In genomic region chr5:137310051-137310730, GRCh38 we compare ENCODE assay signal across 9 cellular contexts.
DNase-seq lines count a peak whose midpoint lies in the region; TF ChIP-seq lines count a peak whose summit lies in the region.
"Had no signal": no experiment of that assay in that cellular context is flagged by ENCODE, and none has a peak within 500 bp of the region (broad histone marks: within the 10 kb centered on the region; RNA-seq: fewer than 3 reads in every experiment).

No MANE protein-coding gene starts in this region.

- H3K79me1 ChIP-seq in trophoblast cell (ENCODE audit: low read length): no peaks in the 10 kb centered on the region

- intact Hi-C loops in dorsolateral prefrontal cortex (cut with DNase I): no loop called here

- H4K8ac ChIP-seq in trophoblast cell (ENCODE audit: low read depth, low read length): no peak overlapping the region

- no peak overlapping the region for H3K9ac ChIP-seq in trophoblast cell (ENCODE audit: low read length)

- H3K27ac ChIP-seq in epithelial cell of prostate: peak overlapping the region; percentile 53
- no peak overlapping the region for H3K27ac ChIP-seq in trophoblast cell (ENCODE audit: low read depth, low read length)
- H3K27ac ChIP-seq in dorsolateral prefrontal cortex: peak overlapping the region in 8 of 59 donors; percentile 1 to 73 (median 32)

- DNase-seq in EL (peak; percentile 97), NCI-H82 treated with DMSO at 0.1 percent for 48 hours (lab: John Stamatoyannopoulos, UW; ENCODE audit: unreplicated experiment) (peak; percentile 7), epithelial cell of prostate (ENCODE audit: low read depth, low spot score) (peak; percentile 61), trophoblast cell (peak; percentile 68 to 92), dorsolateral prefrontal cortex (no peak), HuH-7 (ENCODE audit: low spot score) (no peak), putamen (ENCODE audit: low spot score) (no peak), middle frontal gyrus (ENCODE audit: extremely low spot score, low spot score) (no peak)
- DNase-seq: midbrain had no signal

- no peak overlapping the region for H3K18ac ChIP-seq in trophoblast cell (ENCODE audit: low read length)

- H3K9me3 ChIP-seq in trophoblast cell (ENCODE audit: insufficient read depth, low read depth, low read length): no peaks in the 10 kb centered on the region

- H2AK5ac ChIP-seq in trophoblast cell (ENCODE audit: low read length): no peak overlapping the region

- TF ChIP-seq CTCF in dorsolateral prefrontal cortex (IDR thresholded peaks at IDR 0.05 in 54 of 56, conservative IDR thresholded peaks at IDR 0.05 in 2 of 56; ENCODE audit: low read depth in 1 of 56, partially characterized antibody in 56 of 56): no peak

- no peak overlapping the region for H2BK120ac ChIP-seq in trophoblast cell (ENCODE audit: insufficient read depth, low read length, poor library complexity)

- H3K79me2 ChIP-seq in trophoblast cell (ENCODE audit: control insufficient read depth, insufficient read depth, low read length, poor library complexity): no peaks in the 10 kb centered on the region

- no peak overlapping the region for H2BK5ac ChIP-seq in trophoblast cell (ENCODE audit: low read depth, low read length, poor library complexity)

- no peak overlapping the region for H4K91ac ChIP-seq in trophoblast cell (ENCODE audit: low read depth, low read length)

- no peak overlapping the region for H3K23ac ChIP-seq in trophoblast cell (ENCODE audit: low read length)

- no peak overlapping the region for H4K12ac ChIP-seq in trophoblast cell (ENCODE audit: low read depth, low read length)

- no peaks in the 10 kb centered on the region for H3K36me3 ChIP-seq in trophoblast cell (ENCODE audit: control insufficient read depth in 1 of 2, insufficient read depth in 2 of 2, low read length in 2 of 2)

- no peak overlapping the region for H3K4me3 ChIP-seq in trophoblast cell (ENCODE audit: low read depth, low read length)
- H3K4me3 ChIP-seq in dorsolateral prefrontal cortex: no peak overlapping the region

- H3K27me3 ChIP-seq in trophoblast cell (ENCODE audit: insufficient read depth, low read length) (no peaks in the 10 kb centered on the region), dorsolateral prefrontal cortex (no peaks in the 10 kb centered on the region)

- H3K14ac ChIP-seq in trophoblast cell (ENCODE audit: low read length): no peak overlapping the region

- no peak overlapping the region for H3K4ac ChIP-seq in trophoblast cell (ENCODE audit: low read depth, low read length)

- no peak overlapping the region for H3K4me2 ChIP-seq in trophoblast cell (ENCODE audit: low read length)

- H2AFZ ChIP-seq in trophoblast cell (ENCODE audit: insufficient read depth, low read length, poor library complexity): no peak overlapping the region

- H3K4me1 ChIP-seq in trophoblast cell (ENCODE audit: control insufficient read depth in 1 of 2, insufficient read depth in 2 of 2, low read length in 2 of 2): peaks cover 2% of the 10 kb centered on the region in 2 experiments

- no peak overlapping the region for H2BK12ac ChIP-seq in trophoblast cell (ENCODE audit: low read length)

- WGBS in trophoblast cell (ENCODE audit: extremely low coverage, insufficient coverage, insufficient read length): no CpG with 5 or more reads among the region's 5 CpGs

Comparison
In these comparisons a context has a peak if more than half of its experiments do, and no peak if none do; other contexts are left out.
1. DNase-seq: peak in EL (single experiment), NCI-H82 treated with DMSO at 0.1 percent for 48 hours (single experiment), epithelial cell of prostate (single experiment) and trophoblast cell (2 of 2); none in dorsolateral prefrontal cortex (0 of 10), HuH-7 (single experiment), putamen (single experiment) and middle frontal gyrus (single experiment).